34 cellular contexts compared by ENCODE assay signal in the genomic region with DNA sequence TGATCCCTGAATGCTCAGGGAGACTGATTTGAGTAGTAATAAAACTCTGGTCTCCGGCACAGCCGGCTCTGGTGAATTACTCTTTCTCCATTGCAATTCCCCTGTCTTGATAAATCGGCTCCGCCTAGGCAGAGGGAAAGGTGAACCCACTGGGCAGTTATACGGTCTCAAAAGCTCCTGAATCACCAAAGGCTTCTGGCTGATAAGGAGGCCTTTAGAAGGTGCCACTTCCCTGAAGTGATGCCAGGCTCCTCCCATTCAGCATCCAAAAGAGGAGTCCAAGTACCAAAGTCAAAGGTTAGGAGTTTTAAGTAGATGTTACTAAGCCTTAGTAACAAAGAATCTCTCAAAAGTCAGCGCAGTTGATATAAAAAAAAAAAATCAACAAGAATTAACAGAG. TPM values are rescaled to one million over a fixed set of nuclear protein-coding genes. Genes with fewer than 3 reads are reported as not detected.
"Had no signal": no experiment of that assay in that cellular context is flagged by ENCODE, and none has a peak within 500 bp of the region (broad histone marks: within the 10 kb centered on the region; RNA-seq: fewer than 3 reads in every experiment).

No MANE protein-coding gene starts in this region.

- H3K36me3 Mint-ChIP-seq: activated CD4-positive, alpha-beta memory T cell treated with anti-CD3 and anti-CD28 coated beads for 36 hours; activated naive CD8-positive, alpha-beta T cell treated with anti-CD3 and anti-CD28 coated beads, Interleukin-2, amount 10 ng/mL, durations not matched to agents 7 days and 5 days had no signal

- H3K4me3 Mint-ChIP-seq: activated B cell treated with CpG ODN at 0.5 μM for 24 hours; activated CD4-positive, alpha-beta memory T cell treated with anti-CD3 and anti-CD28 coated beads for 36 hours; activated naive CD8-positive, alpha-beta T cell treated with anti-CD3 and anti-CD28 coated beads, Interleukin-2, amount 10 ng/mL, durations not matched to agents 7 days and 5 days; activated T-helper 17 cell treated with anti-CD3 and anti-CD28 coated beads, Interleukin-2, amount 50 U/mL, for 72 hours had no signal

- H3K36me3 ChIP-seq: ascending aorta, cardiac muscle cell, MG63 had no signal

- H3K27ac Mint-ChIP-seq: activated B cell treated with CpG ODN at 0.5 μM for 24 hours; activated CD4-positive, alpha-beta memory T cell treated with anti-CD3 and anti-CD28 coated beads for 36 hours; activated naive CD8-positive, alpha-beta T cell treated with anti-CD3 and anti-CD28 coated beads, Interleukin-2, amount 10 ng/mL, durations not matched to agents 7 days and 5 days; activated T-helper 17 cell treated with anti-CD3 and anti-CD28 coated beads, Interleukin-2, amount 50 U/mL, for 72 hours had no signal

- H3K9me3 ChIP-seq: ascending aorta, MG63 had no signal

- DNase-seq: activated B cell treated with CpG ODN at 0.5 μM for 24 hours; activated CD4-positive, alpha-beta memory T cell treated with anti-CD3 and anti-CD28 coated beads for 36 hours; activated CD4-positive, alpha-beta T cell treated with anti-CD3 and anti-CD28 coated beads for 4 hours; activated CD4-positive, alpha-beta T cell treated with anti-CD3 and anti-CD28 coated beads, Interleukin-2, amount 50 U/mL, for 1 hour; activated CD4-positive, CD25-positive, alpha-beta regulatory T cell treated with anti-CD3 and anti-CD28 coated beads, Interleukin-2, amount 50 U/mL, for 72 hours; activated CD8-positive, alpha-beta memory T cell treated with anti-CD3 and anti-CD28 coated beads, Interleukin-2, amount 50 U/mL, for 48 hours; activated effector memory CD4-positive, alpha-beta T cell treated with anti-CD3 and anti-CD28 coated beads, Interleukin-2, amount 50 U/mL, for 16 hours; activated naive CD4-positive, alpha-beta T cell; activated naive CD4-positive, alpha-beta T cell treated with anti-CD3 and anti-CD28 coated beads, Interleukin-2, amount 50 U/mL, for 16 hours; activated naive CD8-positive, alpha-beta T cell treated with anti-CD3 and anti-CD28 coated beads, Interleukin-2, amount 10 ng/mL, durations not matched to agents 7 days and 5 days; activated T-cell treated with anti-CD3 and anti-CD28 coated beads, Interleukin-2, amount 50 U/mL, for 48 hours; Kasumi-1; MG63; NCI-H1092; NCI-H1436 treated with DMSO at 0.1 percent for 48 hours; NCI-H1694 treated with DMSO at 0.1 percent for 48 hours; NCI-H2029; NCI-H345; NCI-H526; NCI-H748 treated with DMSO at 0.1 percent for 48 hours; PC-9; SIG-M5; SW 1271; T-helper 1 cell; T-helper 2 cell; T-helper 9 cell had no signal

- H3K27me3 ChIP-seq: ascending aorta, cardiac muscle cell, MG63 had no signal

- ATAC-seq: activated T-helper 17 cell treated with anti-CD3 and anti-CD28 coated beads, Interleukin-2, amount 50 U/mL, for 72 hours; Right ventricle myocardium inferior had no signal

- H3K4me3 ChIP-seq: ascending aorta, cardiac muscle cell, MG63, PC-9 had no signal

- H3K4me1 ChIP-seq: ascending aorta had no signal

- H3K27ac ChIP-seq: ascending aorta, cardiac muscle cell, PC-9, RWPE1, VCaP had no signal

- H3K4me1 Mint-ChIP-seq: activated B cell treated with CpG ODN at 0.5 μM for 24 hours; activated naive CD8-positive, alpha-beta T cell treated with anti-CD3 and anti-CD28 coated beads, Interleukin-2, amount 10 ng/mL, durations not matched to agents 7 days and 5 days; activated T-helper 17 cell treated with anti-CD3 and anti-CD28 coated beads, Interleukin-2, amount 50 U/mL, for 72 hours had no signal

RNA-seq across cellular contexts. Expression of gene ELMOD1, which starts 13.6 kb away (rescaled TPM):
- total RNA-seq: activated B cell treated with CpG ODN at 0.5 μM for 24 hours; activated naive CD8-positive, alpha-beta T cell treated with anti-CD3 and anti-CD28 coated beads, Interleukin-2, amount 10 ng/mL, durations not matched to agents 7 days and 5 days; activated T-helper 17 cell treated with anti-CD3 and anti-CD28 coated beads, Interleukin-2, amount 50 U/mL, for 72 hours; ascending aorta; NCI-H460; OCI-LY7; PC-9 had no signal
